ENCODE assay signal across 1 cellular context in the genomic region with DNA sequence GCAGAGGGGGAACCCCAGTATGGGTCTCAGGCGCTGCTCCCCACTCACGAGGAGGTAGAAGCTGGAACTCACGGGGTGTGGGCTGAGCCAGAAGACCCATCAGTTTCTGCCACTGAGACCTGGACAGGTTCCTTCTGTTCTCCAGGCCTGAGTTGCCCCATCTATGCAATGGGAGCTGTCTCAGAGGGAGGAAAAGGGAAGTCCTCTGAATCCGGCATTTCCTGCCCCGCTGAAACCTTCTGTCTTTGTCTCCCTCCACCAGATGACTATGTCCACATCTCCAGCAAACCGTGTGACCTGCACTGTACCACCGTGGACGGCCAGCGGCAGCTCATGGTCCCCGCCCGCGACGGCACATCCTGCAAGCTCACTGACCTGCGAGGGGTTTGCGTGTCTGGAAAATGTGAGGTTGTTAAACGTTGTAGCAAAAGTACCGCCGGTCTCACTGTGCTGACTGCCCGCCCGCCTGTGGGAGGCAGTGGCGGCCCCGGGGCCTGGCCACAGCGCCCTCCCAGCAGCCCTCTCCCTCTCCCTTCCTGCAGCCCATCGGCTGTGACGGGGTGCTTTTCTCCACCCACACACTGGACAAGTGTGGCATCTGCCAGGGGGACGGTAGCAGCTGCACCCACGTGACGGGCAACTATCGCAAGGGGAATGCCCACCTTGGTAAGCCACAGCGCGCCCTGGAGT.
TF ChIP-seq lines count a peak whose summit lies in the region.

No MANE protein-coding gene starts in this region.

TF ChIP-seq in HCT116, 20 proteins besides CTCF, POLR2A, EP300 and RAD21 (continued from another document):
- TF ChIP-seq, protein P1, sequence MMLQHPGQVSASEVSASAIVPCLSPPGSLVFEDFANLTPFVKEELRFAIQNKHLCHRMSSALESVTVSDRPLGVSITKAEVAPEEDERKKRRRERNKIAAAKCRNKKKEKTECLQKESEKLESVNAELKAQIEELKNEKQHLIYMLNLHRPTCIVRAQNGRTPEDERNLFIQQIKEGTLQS (IDR thresholded peaks at IDR 0.05), result no peak
- TF ChIP-seq, protein P2, sequence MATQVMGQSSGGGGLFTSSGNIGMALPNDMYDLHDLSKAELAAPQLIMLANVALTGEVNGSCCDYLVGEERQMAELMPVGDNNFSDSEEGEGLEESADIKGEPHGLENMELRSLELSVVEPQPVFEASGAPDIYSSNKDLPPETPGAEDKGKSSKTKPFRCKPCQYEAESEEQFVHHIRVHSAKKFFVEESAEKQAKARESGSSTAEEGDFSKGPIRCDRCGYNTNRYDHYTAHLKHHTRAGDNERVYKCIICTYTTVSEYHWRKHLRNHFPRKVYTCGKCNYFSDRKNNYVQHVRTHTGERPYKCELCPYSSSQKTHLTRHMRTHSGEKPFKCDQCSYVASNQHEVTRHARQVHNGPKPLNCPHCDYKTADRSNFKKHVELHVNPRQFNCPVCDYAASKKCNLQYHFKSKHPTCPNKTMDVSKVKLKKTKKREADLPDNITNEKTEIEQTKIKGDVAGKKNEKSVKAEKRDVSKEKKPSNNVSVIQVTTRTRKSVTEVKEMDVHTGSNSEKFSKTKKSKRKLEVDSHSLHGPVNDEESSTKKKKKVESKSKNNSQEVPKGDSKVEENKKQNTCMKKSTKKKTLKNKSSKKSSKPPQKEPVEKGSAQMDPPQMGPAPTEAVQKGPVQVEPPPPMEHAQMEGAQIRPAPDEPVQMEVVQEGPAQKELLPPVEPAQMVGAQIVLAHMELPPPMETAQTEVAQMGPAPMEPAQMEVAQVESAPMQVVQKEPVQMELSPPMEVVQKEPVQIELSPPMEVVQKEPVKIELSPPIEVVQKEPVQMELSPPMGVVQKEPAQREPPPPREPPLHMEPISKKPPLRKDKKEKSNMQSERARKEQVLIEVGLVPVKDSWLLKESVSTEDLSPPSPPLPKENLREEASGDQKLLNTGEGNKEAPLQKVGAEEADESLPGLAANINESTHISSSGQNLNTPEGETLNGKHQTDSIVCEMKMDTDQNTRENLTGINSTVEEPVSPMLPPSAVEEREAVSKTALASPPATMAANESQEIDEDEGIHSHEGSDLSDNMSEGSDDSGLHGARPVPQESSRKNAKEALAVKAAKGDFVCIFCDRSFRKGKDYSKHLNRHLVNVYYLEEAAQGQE (IDR thresholded peaks at IDR 0.05; ENCODE audit: low read depth), result no peak
- TF ChIP-seq, protein P3, sequence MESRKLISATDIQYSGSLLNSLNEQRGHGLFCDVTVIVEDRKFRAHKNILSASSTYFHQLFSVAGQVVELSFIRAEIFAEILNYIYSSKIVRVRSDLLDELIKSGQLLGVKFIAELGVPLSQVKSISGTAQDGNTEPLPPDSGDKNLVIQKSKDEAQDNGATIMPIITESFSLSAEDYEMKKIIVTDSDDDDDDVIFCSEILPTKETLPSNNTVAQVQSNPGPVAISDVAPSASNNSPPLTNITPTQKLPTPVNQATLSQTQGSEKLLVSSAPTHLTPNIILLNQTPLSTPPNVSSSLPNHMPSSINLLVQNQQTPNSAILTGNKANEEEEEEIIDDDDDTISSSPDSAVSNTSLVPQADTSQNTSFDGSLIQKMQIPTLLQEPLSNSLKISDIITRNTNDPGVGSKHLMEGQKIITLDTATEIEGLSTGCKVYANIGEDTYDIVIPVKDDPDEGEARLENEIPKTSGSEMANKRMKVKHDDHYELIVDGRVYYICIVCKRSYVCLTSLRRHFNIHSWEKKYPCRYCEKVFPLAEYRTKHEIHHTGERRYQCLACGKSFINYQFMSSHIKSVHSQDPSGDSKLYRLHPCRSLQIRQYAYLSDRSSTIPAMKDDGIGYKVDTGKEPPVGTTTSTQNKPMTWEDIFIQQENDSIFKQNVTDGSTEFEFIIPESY (IDR thresholded peaks at IDR 0.05; ENCODE audit: extremely low read depth, insufficient replicate concordance, low read length), result no peak
- no peak for TF ChIP-seq ELF1 (IDR thresholded peaks at IDR 0.05; ENCODE audit: borderline replicate concordance, low read depth)
TF ChIP-seq in HCT116: peak in this region for 0.
